In genomic region chr7:2894118-2894940, GRCh38 we compare ENCODE assay signal across 8 cellular contexts. TPM values are rescaled to one million over a fixed set of nuclear protein-coding genes. Genes with fewer than 3 reads are reported as not detected.
A peak's percentile ranks its signal among the peaks of the same experiment; 100 is the strongest.
DNase-seq lines count a peak whose midpoint lies in the region; ATAC-seq and TF ChIP-seq lines count a peak whose summit lies in the region.

No MANE protein-coding gene starts in this region.

- no peaks in the 10 kb centered on the region for H3K9me3 Mint-ChIP-seq in activated naive CD8-positive, alpha-beta T cell treated with anti-CD3 and anti-CD28 coated beads, Interleukin-2, amount 50 U/mL, for 24 hours

- peaks cover 2% of the 10 kb centered on the region for H3K36me3 Mint-ChIP-seq in activated naive CD8-positive, alpha-beta T cell treated with anti-CD3 and anti-CD28 coated beads, Interleukin-2, amount 50 U/mL, for 24 hours (ENCODE audit: low read depth)

- ATAC-seq in GM18517 (IDR thresholded peaks at IDR 0.05; ENCODE audit: unreplicated experiment) (peak; percentile 71), HG02623 (IDR thresholded peaks at IDR 0.05; ENCODE audit: unreplicated experiment) (peak; percentile 78)
- peak; percentile 84 for ATAC-seq in activated naive CD8-positive, alpha-beta T cell treated with anti-CD3 and anti-CD28 coated beads, Interleukin-2, amount 50 U/mL, for 24 hours

- CTCF ChIA-PET in OCI-LY7 (lab: Charles Lee; ENCODE audit: unreplicated experiment) = interaction anchor here (0.6 to 1.5 kb wide), 5 partner anchors 83 to 258 kb away, joined by 3 to 5 read pairs (median 3); no protein-coding TSS in a partner anchor
- CTCF ChIA-PET in mammary epithelial cell (lab: Charles Lee; ENCODE audit: low non-redundant PET) = interaction anchor here (0.6 kb wide), 1 partner anchor 415 kb away, joined by 5 read pairs; no protein-coding TSS in a partner anchor

- H4K20me1 ChIP-seq in OCI-LY7 (ENCODE audit: insufficient read depth, low read length) = no peaks in the 10 kb centered on the region
- no peaks in the 10 kb centered on the region for H4K20me1 ChIP-seq in mammary epithelial cell (ENCODE audit: insufficient read depth, low read length)

- BruUV-seq in OCI-LY7 (replicated peaks; lab: Mats Ljungman, UMichigan) (no TSS peak), mammary epithelial cell (replicated peaks; lab: Mats Ljungman, UMichigan) (no TSS peak)

- no peaks in the 10 kb centered on the region for H3K79me2 ChIP-seq in OCI-LY7 (ENCODE audit: insufficient read depth, low read depth, low read length)
- H3K79me2 ChIP-seq in mammary epithelial cell (ENCODE audit: insufficient read depth, low read length) = no peaks in the 10 kb centered on the region

- H3K27me3 ChIP-seq in stomach (peaks cover 0 to 18% (median 0%) of the 10 kb centered on the region in 3 donors), mammary epithelial cell (ENCODE audit: insufficient read depth, low read length) (no peaks in the 10 kb centered on the region)

- intact Hi-C loops in OCI-LY7 (cut with micrococcal nuclease; ENCODE audit: unreplicated experiment) (loop anchor here (1.0 to 5.0 kb wide), 4 partner anchors 33 to 188 kb away; partner anchors contain the start of gene CARD11), stomach (cut with DNase I; ENCODE audit: low total_unique reads) (no loop called here), mammary epithelial cell (cut with micrococcal nuclease) (no loop called here)

- POLR2A ChIA-PET in OCI-LY7 (lab: Charles Lee) = interaction anchor here (0.5 to 2.8 kb wide), 21 partner anchors 9 to 514 kb away, joined by 3 to 23 read pairs (median 3); no protein-coding TSS in a partner anchor

- H3K9me3 ChIP-seq in OCI-LY7 (ENCODE audit: low read length) (no peaks in the 10 kb centered on the region), stomach (peaks cover 0 to 9% (median 6%) of the 10 kb centered on the region in 4 donors), mammary epithelial cell (replicated peaks; ENCODE audit: insufficient read depth, low read length) (no peaks in the 10 kb centered on the region)

- TF ChIP-seq CTCF in OCI-LY7 (conservative IDR thresholded peaks at IDR 0.05; ENCODE audit: low read length) (no peak), stomach (IDR thresholded peaks at IDR 0.05) (no peak), mammary epithelial cell (conservative IDR thresholded peaks at IDR 0.05 in 1 of 2, IDR thresholded peaks at IDR 0.05 in 1 of 2; ENCODE audit: extremely low read depth in 1 of 2, insufficient read depth in 1 of 2, low read depth in 1 of 2, low read length in 2 of 2) (no peak)

- peak overlapping the region; percentile 63 for H3K4me3 ChIP-seq in OCI-LY7 (ENCODE audit: low read depth, low read length, poor library complexity, severe bottlenecking)
- peak overlapping the region in 1 of 4 donors; percentile 9 for H3K4me3 ChIP-seq in stomach
- H3K4me3 ChIP-seq in mammary epithelial cell (replicated peaks in 1 of 3; ENCODE audit: insufficient read depth in 1 of 3, low read depth in 2 of 3, low read length in 3 of 3) = no peak overlapping the region

- H2AFZ ChIP-seq in OCI-LY7 (ENCODE audit: low read length) = peak overlapping the region; percentile 63; the same call in 1 of the 2 replicates
- no peak overlapping the region for H2AFZ ChIP-seq in mammary epithelial cell (ENCODE audit: low read depth, low read length)

- 42 to 50% (median 47%) methylated on average over 16 to 17 of the region's 17 CpGs for WGBS in stomach, 5 donors
- WGBS in mammary epithelial cell (ENCODE audit: low coverage, missing lambda C conversion rate) = 61% methylated on average over 15 of the region's 17 CpGs

- H3K4me1 ChIP-seq in OCI-LY7 (ENCODE audit: insufficient read depth, low read length, poor library complexity, severe bottlenecking) = peaks cover 63% of the 10 kb centered on the region
- H3K4me1 ChIP-seq in stomach = no peaks in the 10 kb centered on the region
- H3K4me1 ChIP-seq in mammary epithelial cell (ENCODE audit: insufficient read depth, low read length) = no peaks in the 10 kb centered on the region

- peak overlapping the region; percentile 79 for H3K4me3 Mint-ChIP-seq in activated naive CD8-positive, alpha-beta T cell treated with anti-CD3 and anti-CD28 coated beads, Interleukin-2, amount 50 U/mL, for 24 hours

- H3K36me3 ChIP-seq in OCI-LY7 (ENCODE audit: insufficient read depth, low read length) (no peaks in the 10 kb centered on the region), stomach (no peaks in the 10 kb centered on the region), mammary epithelial cell (ENCODE audit: insufficient read depth, low read length) (no peaks in the 10 kb centered on the region)

- no peak for TF ChIP-seq POLR2A in stomach (IDR thresholded peaks at IDR 0.05)

- peak overlapping the region; percentile 92 for H3K27ac Mint-ChIP-seq in activated naive CD8-positive, alpha-beta T cell treated with anti-CD3 and anti-CD28 coated beads, Interleukin-2, amount 50 U/mL, for 24 hours

- H3K4me1 Mint-ChIP-seq in activated naive CD8-positive, alpha-beta T cell treated with anti-CD3 and anti-CD28 coated beads, Interleukin-2, amount 50 U/mL, for 24 hours = peaks cover 33% of the 10 kb centered on the region

- H3K27me3 Mint-ChIP-seq in activated naive CD8-positive, alpha-beta T cell treated with anti-CD3 and anti-CD28 coated beads, Interleukin-2, amount 50 U/mL, for 24 hours = no peaks in the 10 kb centered on the region

- H3K9ac ChIP-seq in mammary epithelial cell (ENCODE audit: insufficient read depth, low read length) = no peak overlapping the region

- dilution Hi-C loops in mammary epithelial cell (cut with HindIII; ENCODE audit: low sequenced_read_pairs) = no loop called here

- in situ Hi-C loops in mammary epithelial cell (cut with MboI; ENCODE audit: low sequenced_read_pairs in 2 of 2) = no loop called here

- H3K27ac ChIP-seq in OCI-LY7 (ENCODE audit: low read depth, low read length, poor library complexity, severe bottlenecking) (peak overlapping the region; percentile 98), stomach (no peak overlapping the region), mammary epithelial cell (ENCODE audit: insufficient read depth, low read depth, low read length) (no peak overlapping the region)

- TF ChIP-seq EP300 in stomach (IDR thresholded peaks at IDR 0.05) = no peak

- H3K4me2 ChIP-seq in OCI-LY7 (ENCODE audit: low read length) (peak overlapping the region; percentile 95), mammary epithelial cell (ENCODE audit: insufficient read depth, low read depth, low read length) (no peak overlapping the region)

- no peaks in the 10 kb centered on the region for H3K9me2 ChIP-seq in OCI-LY7 (ENCODE audit: insufficient read depth, low read length)

- DNase-seq in OCI-LY7 (ENCODE audit: low spot score) = peak; percentile 91
- DNase-seq in activated naive CD8-positive, alpha-beta T cell treated with anti-CD3 and anti-CD28 coated beads, Interleukin-2, amount 50 U/mL, for 24 hours = peak; percentile 72
- DNase-seq in stomach = peak; percentile 32
- DNase-seq in kidney tubule cell (ENCODE audit: low spot score) = no peak
- no peak for DNase-seq in mammary epithelial cell
- no peak for DNase-seq in DMS153 (lab: John Stamatoyannopoulos, UW)

RNA-seq across cellular contexts. Expression of gene GNA12, which starts 50.2 kb away (rescaled TPM):
- total RNA-seq in OCI-LY7 (2014; rRNA removed; shearing (Covaris generic)) = 6.5 and 10.3 TPM in 2 replicates
- total RNA-seq in OCI-LY7 (2022) (35.9 and 36.1 TPM in 2 replicates), stomach (10 to 100 TPM in 4 of 5 donors, 1 to 10 TPM in 1; 2.0 to 54.6 (median 28.6) TPM), mammary epithelial cell (10 to 100 TPM; 26.2 to 46.0 TPM)
- polyA plus RNA-seq in stomach (10 to 100 TPM in 2 of 3 donors, 1 to 10 TPM in 1; 6.0 to 24.7 (median 19.4) TPM), mammary epithelial cell (67.7 TPM)
- polyA minus RNA-seq in mammary epithelial cell = 60.6 TPM

Comparison
In these comparisons a context has a peak if more than half of its experiments do, and no peak if none do; other contexts are left out.
1. DNase-seq: peak in OCI-LY7 (single experiment), activated naive CD8-positive, alpha-beta T cell treated with anti-CD3 and anti-CD28 coated beads, Interleukin-2, amount 50 U/mL, for 24 hours (single experiment) and stomach (single experiment); none in kidney tubule cell (single experiment), mammary epithelial cell (single experiment) and DMS153 (single experiment).
2. Peak in every context shown above with its lines, with median percentiles within 50 percentile points of each other: ATAC-seq.